1 cellular context compared by ENCODE assay signal in the genomic region with DNA sequence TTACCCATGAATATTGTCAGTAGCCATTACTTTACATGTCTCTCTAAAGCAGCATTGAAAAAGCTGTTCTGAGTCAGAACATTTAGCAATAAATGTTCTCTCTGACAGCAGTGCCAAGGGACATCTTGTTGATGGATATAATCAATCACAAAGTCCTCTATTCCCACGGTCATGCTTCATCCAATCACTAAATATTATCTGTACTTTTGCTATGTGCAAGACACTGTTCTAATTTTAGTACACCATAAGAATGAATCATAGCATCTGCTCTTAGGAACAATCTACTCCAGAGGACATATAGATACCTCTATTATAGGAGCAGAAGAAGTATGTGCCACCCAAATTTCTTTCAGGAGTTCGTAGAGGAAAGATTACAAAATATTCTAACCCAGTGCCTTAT.
TF ChIP-seq lines count a peak whose summit lies in the region.

No MANE protein-coding gene starts in this region.

TF ChIP-seq in SK-N-SH treated with all-trans-retinoic acid at 6 μM for 48 hours, 23 proteins besides CTCF, POLR2A, EP300 and RAD21 (continued from another document):
- TF ChIP-seq, protein P1, sequence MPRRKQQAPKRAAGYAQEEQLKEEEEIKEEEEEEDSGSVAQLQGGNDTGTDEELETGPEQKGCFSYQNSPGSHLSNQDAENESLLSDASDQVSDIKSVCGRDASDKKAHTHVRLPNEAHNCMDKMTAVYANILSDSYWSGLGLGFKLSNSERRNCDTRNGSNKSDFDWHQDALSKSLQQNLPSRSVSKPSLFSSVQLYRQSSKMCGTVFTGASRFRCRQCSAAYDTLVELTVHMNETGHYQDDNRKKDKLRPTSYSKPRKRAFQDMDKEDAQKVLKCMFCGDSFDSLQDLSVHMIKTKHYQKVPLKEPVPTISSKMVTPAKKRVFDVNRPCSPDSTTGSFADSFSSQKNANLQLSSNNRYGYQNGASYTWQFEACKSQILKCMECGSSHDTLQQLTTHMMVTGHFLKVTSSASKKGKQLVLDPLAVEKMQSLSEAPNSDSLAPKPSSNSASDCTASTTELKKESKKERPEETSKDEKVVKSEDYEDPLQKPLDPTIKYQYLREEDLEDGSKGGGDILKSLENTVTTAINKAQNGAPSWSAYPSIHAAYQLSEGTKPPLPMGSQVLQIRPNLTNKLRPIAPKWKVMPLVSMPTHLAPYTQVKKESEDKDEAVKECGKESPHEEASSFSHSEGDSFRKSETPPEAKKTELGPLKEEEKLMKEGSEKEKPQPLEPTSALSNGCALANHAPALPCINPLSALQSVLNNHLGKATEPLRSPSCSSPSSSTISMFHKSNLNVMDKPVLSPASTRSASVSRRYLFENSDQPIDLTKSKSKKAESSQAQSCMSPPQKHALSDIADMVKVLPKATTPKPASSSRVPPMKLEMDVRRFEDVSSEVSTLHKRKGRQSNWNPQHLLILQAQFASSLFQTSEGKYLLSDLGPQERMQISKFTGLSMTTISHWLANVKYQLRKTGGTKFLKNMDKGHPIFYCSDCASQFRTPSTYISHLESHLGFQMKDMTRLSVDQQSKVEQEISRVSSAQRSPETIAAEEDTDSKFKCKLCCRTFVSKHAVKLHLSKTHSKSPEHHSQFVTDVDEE (CRISPR knock-in tag; IDR thresholded peaks at IDR 0.05), result no peak
- TF ChIP-seq RARB (CRISPR knock-in tag; IDR thresholded peaks at IDR 0.05), result no peak
- TF ChIP-seq ZFP3 (CRISPR knock-in tag; IDR thresholded peaks at IDR 0.05), result no peak
- no peak for TF ChIP-seq ZFP30 (CRISPR knock-in tag; IDR thresholded peaks at IDR 0.05)
- TF ChIP-seq PPARA (CRISPR knock-in tag; IDR thresholded peaks at IDR 0.05; ENCODE audit: borderline replicate concordance), result no peak
- no peak for TF ChIP-seq ESRRG (CRISPR knock-in tag; IDR thresholded peaks at IDR 0.05)
- TF ChIP-seq CSDC2 (CRISPR knock-in tag; IDR thresholded peaks at IDR 0.05), result no peak
- no peak for TF ChIP-seq TOX (CRISPR knock-in tag; IDR thresholded peaks at IDR 0.05; ENCODE audit: borderline replicate concordance)
- no peak for TF ChIP-seq ISL1 (CRISPR knock-in tag; IDR thresholded peaks at IDR 0.05)
- TF ChIP-seq ZNF565 (CRISPR knock-in tag; conservative IDR thresholded peaks at IDR 0.05; ENCODE audit: low read depth), result no peak
- TF ChIP-seq, protein P2, sequence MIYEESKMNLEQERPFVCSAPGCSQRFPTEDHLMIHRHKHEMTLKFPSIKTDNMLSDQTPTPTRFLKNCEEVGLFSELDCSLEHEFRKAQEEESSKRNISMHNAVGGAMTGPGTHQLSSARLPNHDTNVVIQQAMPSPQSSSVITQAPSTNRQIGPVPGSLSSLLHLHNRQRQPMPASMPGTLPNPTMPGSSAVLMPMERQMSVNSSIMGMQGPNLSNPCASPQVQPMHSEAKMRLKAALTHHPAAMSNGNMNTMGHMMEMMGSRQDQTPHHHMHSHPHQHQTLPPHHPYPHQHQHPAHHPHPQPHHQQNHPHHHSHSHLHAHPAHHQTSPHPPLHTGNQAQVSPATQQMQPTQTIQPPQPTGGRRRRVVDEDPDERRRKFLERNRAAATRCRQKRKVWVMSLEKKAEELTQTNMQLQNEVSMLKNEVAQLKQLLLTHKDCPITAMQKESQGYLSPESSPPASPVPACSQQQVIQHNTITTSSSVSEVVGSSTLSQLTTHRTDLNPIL (CRISPR knock-in tag; IDR thresholded peaks at IDR 0.05; ENCODE audit: low read depth), result no peak
